10 cellular contexts compared by ENCODE assay signal in genomic region chr11:10674991-10675440, GRCh38. TPM values are rescaled to one million over a fixed set of nuclear protein-coding genes. Genes with fewer than 3 reads are reported as not detected.
DNase-seq lines count a peak whose midpoint lies in the region; ATAC-seq and TF ChIP-seq lines count a peak whose summit lies in the region.
"Had no signal": no experiment of that assay in that cellular context is flagged by ENCODE, and none has a peak within 500 bp of the region (broad histone marks: within the 10 kb centered on the region; RNA-seq: fewer than 3 reads in every experiment).

No MANE protein-coding gene starts in this region.

- H3K27ac Mint-ChIP-seq in WTC11, result no peak overlapping the region
- H3K27ac Mint-ChIP-seq: activated CD8-positive, alpha-beta T cell treated with anti-CD3 and anti-CD28 coated beads, Interleukin-2, amount 10 ng/mL, durations not matched to agents 7 days and 5 days had no signal

- DNase-seq in WTC11 (ENCODE audit: low spot score), result no peak
- peak; percentile 71 for DNase-seq in Right ventricle myocardium superior
- DNase-seq in neuronal stem cell (ENCODE audit: low spot score), result no peak
- DNase-seq in transverse colon, result no peak
- DNase-seq in smooth muscle cell (lab: John Stamatoyannopoulos, UW; ENCODE audit: unreplicated experiment), result no peak
- DNase-seq in NCI-H1048 (lab: John Stamatoyannopoulos, UW), result no peak
- no peak for DNase-seq in activated gamma-delta T cell (lab: John Stamatoyannopoulos, UW)
- no peak for DNase-seq in SK-N-SH
- DNase-seq: activated CD8-positive, alpha-beta T cell treated with anti-CD3 and anti-CD28 coated beads, Interleukin-2, amount 10 ng/mL, durations not matched to agents 7 days and 5 days; DMS53 had no signal

- WGBS in neuronal stem cell (ENCODE audit: extremely low coverage in 2 of 2, insufficient read length in 2 of 2, insufficient replicate concordance in 1 of 2), 2 donors, result no CpG with 5 or more reads among the region's 8 CpGs
- 20% methylated on average over 8 of the region's 8 CpGs; no CpG with 5 or more reads in 1 of the 2 donors for WGBS in transverse colon (ENCODE audit: low coverage in 1 of 2), 2 donors
- WGBS in smooth muscle cell (ENCODE audit: low lambda C conversion rate), result 65% methylated on average over 8 of the region's 8 CpGs
- 90% methylated on average over 7 of the region's 8 CpGs for WGBS in SK-N-SH (ENCODE audit: low lambda C conversion rate)

- H3K79me2 ChIP-seq in smooth muscle cell (ENCODE audit: low read depth) (no peaks in the 10 kb centered on the region), SK-N-SH (ENCODE audit: insufficient read depth) (no peaks in the 10 kb centered on the region)

- H2BK5ac ChIP-seq in neuronal stem cell (ENCODE audit: low read length), result no peak overlapping the region

- no peak for TF ChIP-seq POLR2A in transverse colon (IDR thresholded peaks at IDR 0.05)

- no peak overlapping the region for H3K4ac ChIP-seq in neuronal stem cell (ENCODE audit: low read length)

- H3K36me3 Mint-ChIP-seq in WTC11, result no peaks in the 10 kb centered on the region

- H3K27ac ChIP-seq in neuronal stem cell (replicated peaks; ENCODE audit: low read length) (no peak overlapping the region), transverse colon (peak overlapping the region; percentile 71 to 81 (median 76)), smooth muscle cell (ENCODE audit: low read depth) (no peak overlapping the region), SK-N-SH (ENCODE audit: low read depth in 2 of 2, low read length in 1 of 2) (no peak overlapping the region)

- H3K27me3 Mint-ChIP-seq in WTC11 (ENCODE audit: low read depth), result peaks cover 3% of the 10 kb centered on the region; the same call in 1 of the 2 replicates

- no peak overlapping the region for H3K18ac ChIP-seq in neuronal stem cell (ENCODE audit: low read length)

- H4K20me1 ChIP-seq in smooth muscle cell (ENCODE audit: low read depth), result no peaks in the 10 kb centered on the region
- no peaks in the 10 kb centered on the region for H4K20me1 ChIP-seq in SK-N-SH (ENCODE audit: insufficient read depth)

- no peak for TF ChIP-seq EP300 in transverse colon (IDR thresholded peaks at IDR 0.05; ENCODE audit: low read depth)
- no peak for TF ChIP-seq EP300 in SK-N-SH (IDR thresholded peaks at IDR 0.05; ENCODE audit: borderline replicate concordance in 1 of 2, low read depth in 1 of 2, low read length in 1 of 2)

- H2BK15ac ChIP-seq in neuronal stem cell (ENCODE audit: low read length), result no peak overlapping the region

- H3K9me3 Mint-ChIP-seq in WTC11, result 0 out of 2 replicates have a peak, but pooled peaks cover 5% of the 10 kb centered on the region

- intact Hi-C loops in Right ventricle myocardium superior (cut with DNase I) (no loop called here), transverse colon (cut with DNase I; ENCODE audit: low total_unique reads) (no loop called here)

- H3K9ac ChIP-seq in neuronal stem cell (ENCODE audit: low read depth, low read length, poor library complexity) (no peak overlapping the region), smooth muscle cell (ENCODE audit: low read depth) (no peak overlapping the region), SK-N-SH (no peak overlapping the region)

- H3K27me3 ChIP-seq in neuronal stem cell (ENCODE audit: control insufficient read depth in 3 of 3, insufficient read depth in 3 of 3, low read depth in 1 of 3, low read length in 3 of 3) (no peaks in the 10 kb centered on the region), transverse colon (no peaks in the 10 kb centered on the region), smooth muscle cell (ENCODE audit: low read depth) (no peaks in the 10 kb centered on the region), SK-N-SH (ENCODE audit: insufficient read depth) (peaks cover 9% of the 10 kb centered on the region; the same call in 1 of the 2 replicates)

- H3K4me1 Mint-ChIP-seq in WTC11, result peaks cover 14% of the 10 kb centered on the region

- H3F3A ChIP-seq in smooth muscle cell (ENCODE audit: low read depth), result no peaks in the 10 kb centered on the region
- H3F3A ChIP-seq in SK-N-SH (replicated peaks; ENCODE audit: insufficient read depth), result no peaks in the 10 kb centered on the region

- POLR2A ChIA-PET in WTC11 (lab: Charles Lee), result no interaction called here
- POLR2A ChIA-PET in SK-N-SH (lab: Yijun Ruan, JAX), result no interaction called here

- in situ Hi-C loops in transverse colon (cut with MboI; ENCODE audit: low pct_ligation_motif_present in 1 of 4, low pct_unique_long_range_greater_than_20kb in 1 of 4, low sequenced_read_pairs in 3 of 4), result no loop called here

- H3K79me1 ChIP-seq in neuronal stem cell (ENCODE audit: low read depth, low read length), result no peaks in the 10 kb centered on the region

- H3K23ac ChIP-seq in neuronal stem cell (ENCODE audit: low read depth, low read length, poor library complexity), result no peak overlapping the region

- no peak overlapping the region for H3K4me3 ChIP-seq in neuronal stem cell (ENCODE audit: low read length in 2 of 2)
- H3K4me3 ChIP-seq in transverse colon, result no peak overlapping the region
- H3K4me3 ChIP-seq in smooth muscle cell, result no peak overlapping the region
- no peak overlapping the region for H3K4me3 ChIP-seq in SK-N-SH (ENCODE audit: low read depth in 2 of 2, low read length in 1 of 2)

- H3K14ac ChIP-seq in neuronal stem cell (ENCODE audit: low read length), result no peak overlapping the region

- H4K8ac ChIP-seq in neuronal stem cell (ENCODE audit: low read depth, low read length), result no peak overlapping the region

- peaks cover 0 to 3% of the 10 kb centered on the region in 2 donors for H3K4me1 ChIP-seq in neuronal stem cell (ENCODE audit: control insufficient read depth in 2 of 2, insufficient read depth in 1 of 2, low read depth in 1 of 2, low read length in 2 of 2)
- peaks cover 13 to 39% (median 22%) of the 10 kb centered on the region in 4 donors for H3K4me1 ChIP-seq in transverse colon
- no peaks in the 10 kb centered on the region for H3K4me1 ChIP-seq in smooth muscle cell (ENCODE audit: low read depth)
- H3K4me1 ChIP-seq in SK-N-SH (ENCODE audit: control insufficient read depth in 1 of 2, insufficient read depth in 2 of 2, low read depth in 1 of 2, low read length in 1 of 2), result peaks cover 0 to 2% of the 10 kb centered on the region in 2 experiments; a peak in 2 of 4 replicates

- no peaks in the 10 kb centered on the region for H3K36me3 ChIP-seq in neuronal stem cell (replicated peaks in 1 of 2; ENCODE audit: control insufficient read depth in 2 of 2, insufficient read depth in 2 of 2, low read length in 2 of 2)
- no peaks in the 10 kb centered on the region for H3K36me3 ChIP-seq in transverse colon
- no peaks in the 10 kb centered on the region for H3K36me3 ChIP-seq in smooth muscle cell (ENCODE audit: low read depth)
- no peaks in the 10 kb centered on the region for H3K36me3 ChIP-seq in SK-N-SH (replicated peaks in 1 of 2; ENCODE audit: control insufficient read depth in 1 of 2, insufficient read depth in 2 of 2, low read length in 1 of 2)

- H4K91ac ChIP-seq in neuronal stem cell (ENCODE audit: low read depth, low read length, poor library complexity), result no peak overlapping the region

- H2BK12ac ChIP-seq in neuronal stem cell (ENCODE audit: low read length), result no peak overlapping the region

- no peak for TF ChIP-seq CTCF in WTC11 (IDR thresholded peaks at IDR 0.05)
- no peak for TF ChIP-seq CTCF in transverse colon (IDR thresholded peaks at IDR 0.05)
- no peak for TF ChIP-seq CTCF in smooth muscle cell (IDR thresholded peaks at IDR 0.05; ENCODE audit: borderline replicate concordance, insufficient read depth, poor library complexity, severe bottlenecking)
- no peak for TF ChIP-seq CTCF in SK-N-SH (IDR thresholded peaks at IDR 0.05)

- H3K4me3 Mint-ChIP-seq in WTC11, result no peak overlapping the region
- H3K4me3 Mint-ChIP-seq: activated CD8-positive, alpha-beta T cell treated with anti-CD3 and anti-CD28 coated beads, Interleukin-2, amount 10 ng/mL, durations not matched to agents 7 days and 5 days had no signal

- H3K9me2 ChIP-seq in SK-N-SH, result no peaks in the 10 kb centered on the region

- peak; percentile 59 for ATAC-seq in WTC11
- peak; percentile 92 for ATAC-seq in Right ventricle myocardium superior (ENCODE audit: poor library complexity)
- ATAC-seq: activated CD8-positive, alpha-beta T cell treated with anti-CD3 and anti-CD28 coated beads, Interleukin-2, amount 10 ng/mL, durations not matched to agents 7 days and 5 days had no signal

- no peak overlapping the region for H3K4me2 ChIP-seq in neuronal stem cell (ENCODE audit: insufficient read depth, low read length, poor library complexity, severe bottlenecking)
- no peak overlapping the region for H3K4me2 ChIP-seq in smooth muscle cell
- H3K4me2 ChIP-seq in SK-N-SH, result no peak overlapping the region

- TF ChIP-seq RAD21 in SK-N-SH (IDR thresholded peaks at IDR 0.05; ENCODE audit: low read length), result no peak

- H3K9me3 ChIP-seq in neuronal stem cell (replicated peaks in 1 of 2; ENCODE audit: control insufficient read depth in 2 of 2, insufficient read depth in 1 of 2, low read depth in 1 of 2, low read length in 2 of 2) (no peaks in the 10 kb centered on the region), transverse colon (no peaks in the 10 kb centered on the region), smooth muscle cell (replicated peaks; ENCODE audit: low read depth) (no peaks in the 10 kb centered on the region), SK-N-SH (no peaks in the 10 kb centered on the region)

- no peak overlapping the region for H2BK120ac ChIP-seq in neuronal stem cell (ENCODE audit: low read depth, low read length)

- H2AFZ ChIP-seq in neuronal stem cell (ENCODE audit: low read length) (peak overlapping the region; percentile 64), smooth muscle cell (ENCODE audit: low read depth) (no peak overlapping the region), SK-N-SH (ENCODE audit: low read depth) (no peak overlapping the region)

- H2AK5ac ChIP-seq in neuronal stem cell (ENCODE audit: low read depth, low read length), result no peak overlapping the region

- CTCF ChIA-PET in WTC11 (lab: Charles Lee) (interaction anchor here (1.0 to 1.6 kb wide), 3 partner anchors 21 to 309 kb away, joined by 3 to 4 read pairs (median 3); partner anchors contain the start of gene RNF141), SK-N-SH (lab: Yijun Ruan, JAX) (interaction anchor here (0.6 to 1.7 kb wide), 2 partner anchors 269 to 1077 kb away, joined by 3 to 5 read pairs; no protein-coding TSS in a partner anchor)

TF ChIP-seq in WTC11, 78 proteins besides CTCF, POLR2A, EP300 and RAD21 (continues in another document):
- no peak for TF ChIP-seq TEAD1 (CRISPR knock-in tag; IDR thresholded peaks at IDR 0.05)

TF ChIP-seq in SK-N-SH, 30 proteins besides CTCF, POLR2A, EP300 and RAD21 (continues in another document):
- no peak for TF ChIP-seq YY1 (IDR thresholded peaks at IDR 0.05; ENCODE audit: low read depth)

RNA-seq across cellular contexts. Expression of gene IRAG1, which starts 18.5 kb away (rescaled TPM):
- 2.8 to 5.2 TPM (median 3.9 TPM) in 3 replicates for total RNA-seq in WTC11 (2021)
- 4.5 TPM for total RNA-seq in Right ventricle myocardium superior
- 3.1 TPM for polyA plus RNA-seq in neuronal stem cell (2013, experiment 1 of 2)
- polyA plus RNA-seq in neuronal stem cell (2013, experiment 2 of 2), result 3.1 TPM
- 10 to 100 TPM; 19.4 to 48.8 (median 24.9) TPM for total RNA-seq in transverse colon
- total RNA-seq in smooth muscle cell, result 4.1 and 4.4 TPM in 2 replicates
- polyA plus RNA-seq in smooth muscle cell, result 2.5 and 2.9 TPM in 2 replicates
- 0.05 and 0.10 TPM in 2 replicates for polyA plus RNA-seq in SK-N-SH (2012; rRNA removed)
- polyA plus RNA-seq in SK-N-SH (2012; cell fraction: cytosol; rRNA removed), result 0.07 and 0.08 TPM in 2 replicates
- 0.27 and 0.29 TPM in 2 replicates for polyA plus RNA-seq in SK-N-SH (2012; cell fraction: nucleus; rRNA removed)
- total RNA-seq: activated CD8-positive, alpha-beta T cell treated with anti-CD3 and anti-CD28 coated beads, Interleukin-2, amount 10 ng/mL, durations not matched to agents 7 days and 5 days had no signal

Comparison
In these comparisons a context has a peak if more than half of its experiments do, and no peak if none do; other contexts are left out.
1. H3K27ac ChIP-seq: peak in transverse colon (4 of 4); none in neuronal stem cell (single experiment), smooth muscle cell (single experiment) and SK-N-SH (0 of 2).
2. Of the 6 proteins assayed by ChIP-seq in both WTC11 and SK-N-SH: peak only in WTC11: USF1 and USF2; only in SK-N-SH: none; in both: none; in neither: 4.